Comparison of ENCODE assay signal across 15 cellular contexts in the genomic region with DNA sequence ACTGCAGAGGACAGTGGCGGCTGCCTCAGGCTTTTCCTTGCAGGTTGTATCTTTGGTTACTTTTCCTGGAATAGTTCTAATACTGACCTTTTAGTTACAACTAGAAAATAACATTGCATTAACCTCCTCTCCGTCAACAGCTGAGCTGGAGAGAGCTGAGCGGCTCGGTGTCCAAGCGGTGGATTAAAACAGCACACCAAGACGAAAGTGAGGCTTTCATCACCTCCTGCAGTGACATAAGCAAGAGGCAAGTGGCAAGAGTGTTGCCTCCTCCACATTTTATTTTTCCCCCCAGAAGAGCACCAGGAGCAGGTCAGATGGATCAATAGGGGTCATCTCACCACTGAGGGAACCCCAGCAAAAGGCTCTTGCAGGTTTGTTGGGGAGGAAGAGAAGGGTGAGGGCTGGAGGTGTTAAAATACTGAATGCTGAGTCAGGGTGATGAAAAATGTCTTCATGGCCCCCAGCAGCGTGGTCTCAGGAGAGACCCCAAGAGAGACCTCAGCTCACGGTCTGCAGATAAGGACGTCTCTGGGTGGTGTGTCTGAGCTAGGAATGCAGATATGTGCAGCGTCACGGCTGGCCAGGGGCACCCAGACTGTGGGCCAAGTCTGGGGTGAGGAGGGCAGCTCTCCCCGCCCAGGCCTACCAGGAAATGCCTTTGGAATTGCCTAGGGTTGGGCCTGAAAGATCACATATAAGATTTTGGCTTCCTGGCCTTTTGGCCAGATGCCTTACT. TPM values are rescaled to one million over a fixed set of nuclear protein-coding genes. Genes with fewer than 3 reads are reported as not detected.
DNase-seq lines count a peak whose midpoint lies in the region; ATAC-seq and TF ChIP-seq lines count a peak whose summit lies in the region.
"Had no signal": no experiment of that assay in that cellular context is flagged by ENCODE, and none has a peak within 500 bp of the region (broad histone marks: within the 10 kb centered on the region; RNA-seq: fewer than 3 reads in every experiment).

No MANE protein-coding gene starts in this region.

- H3K27me3 Mint-ChIP-seq in osteocyte (ENCODE audit: unreplicated experiment) = peaks cover 11% of the 10 kb centered on the region

- no peaks in the 10 kb centered on the region for H3K4me1 Mint-ChIP-seq in osteocyte (ENCODE audit: unreplicated experiment)
- H3K4me1 Mint-ChIP-seq: brain, memory B cell had no signal

- ATAC-seq in left cardiac atrium (peak; percentile 75 to 77), HG02642 (IDR thresholded peaks at IDR 0.05; ENCODE audit: poor library complexity, unreplicated experiment) (no peak)
- no peak for ATAC-seq in activated CD4-positive, CD25-positive, alpha-beta regulatory T cell treated with anti-CD3 and anti-CD28 coated beads, Interleukin-2, amount 50 U/mL, for 24 hours
- ATAC-seq: esophagus mucosa had no signal

- no peak for TF ChIP-seq CTCF in osteocyte (IDR thresholded peaks at IDR 0.05)

- intact Hi-C loops in left cardiac atrium (cut with DNase I) = no loop called here

- DNase-seq in EL = peak; percentile 39
- peak; percentile 82 for DNase-seq in NCI-H226
- peak; percentile 40 for DNase-seq in left cardiac atrium
- DNase-seq in osteocyte (ENCODE audit: extremely low spot score, unreplicated experiment) = peak; percentile 70
- no peak for DNase-seq in GOT3 (lab: John Stamatoyannopoulos, UW)
- DNase-seq: activated CD4-positive, alpha-beta T cell treated with anti-CD3 and anti-CD28 coated beads, Interleukin-2, amount 50 U/mL, for 1 hour; activated naive CD4-positive, alpha-beta T cell treated with anti-CD3 and anti-CD28 coated beads, Interleukin-2, amount 10 ng/mL, durations not matched to agents 7 days and 5 days; C1 segment of cervical spinal cord; H9; stimulated activated CD4-positive, alpha-beta T cell treated with anti-CD3 and anti-CD28 coated beads, Interleukin-4, amount 100 ng/mL, for 24 hours had no signal

- no peak overlapping the region for H3K4me3 Mint-ChIP-seq in osteocyte (ENCODE audit: unreplicated experiment)
- H3K4me3 Mint-ChIP-seq: activated naive CD4-positive, alpha-beta T cell treated with anti-CD3 and anti-CD28 coated beads, Interleukin-2, amount 10 ng/mL, durations not matched to agents 7 days and 5 days; brain; H9; memory B cell had no signal

- no peak overlapping the region for H3K27ac Mint-ChIP-seq in osteocyte (ENCODE audit: unreplicated experiment)
- H3K27ac Mint-ChIP-seq: activated naive CD4-positive, alpha-beta T cell treated with anti-CD3 and anti-CD28 coated beads, Interleukin-2, amount 10 ng/mL, durations not matched to agents 7 days and 5 days; brain; memory B cell had no signal

- peaks cover 3% of the 10 kb centered on the region for H3K9me3 Mint-ChIP-seq in osteocyte (ENCODE audit: unreplicated experiment)

- no peaks in the 10 kb centered on the region for H3K36me3 Mint-ChIP-seq in osteocyte (ENCODE audit: unreplicated experiment)
- H3K36me3 Mint-ChIP-seq: activated naive CD4-positive, alpha-beta T cell treated with anti-CD3 and anti-CD28 coated beads, Interleukin-2, amount 10 ng/mL, durations not matched to agents 7 days and 5 days; brain had no signal

RNA-seq across cellular contexts. Expression of gene CASP3, which starts 50.3 kb away (rescaled TPM):
- total RNA-seq in left cardiac atrium (10 to 100 TPM; 10.2 to 12.0 TPM), osteocyte (28.2 and 33.3 TPM in 2 replicates)

RNA-seq across cellular contexts. Expression of gene PRIMPOL, which starts 50.6 kb away (rescaled TPM):
- total RNA-seq in left cardiac atrium (10 to 100 TPM in 1 of 2 donors, 1 to 10 TPM in 1; 9.8 to 10.2 TPM), osteocyte (13.2 and 17.5 TPM in 2 replicates)

Comparison
In these comparisons a context has a peak if more than half of its experiments do, and no peak if none do; other contexts are left out.
1. ATAC-seq: peak in left cardiac atrium (2 of 2); none in HG02642 (single experiment) and activated CD4-positive, CD25-positive, alpha-beta regulatory T cell treated with anti-CD3 and anti-CD28 coated beads, Interleukin-2, amount 50 U/mL, for 24 hours (0 of 2).